In the genomic region with DNA sequence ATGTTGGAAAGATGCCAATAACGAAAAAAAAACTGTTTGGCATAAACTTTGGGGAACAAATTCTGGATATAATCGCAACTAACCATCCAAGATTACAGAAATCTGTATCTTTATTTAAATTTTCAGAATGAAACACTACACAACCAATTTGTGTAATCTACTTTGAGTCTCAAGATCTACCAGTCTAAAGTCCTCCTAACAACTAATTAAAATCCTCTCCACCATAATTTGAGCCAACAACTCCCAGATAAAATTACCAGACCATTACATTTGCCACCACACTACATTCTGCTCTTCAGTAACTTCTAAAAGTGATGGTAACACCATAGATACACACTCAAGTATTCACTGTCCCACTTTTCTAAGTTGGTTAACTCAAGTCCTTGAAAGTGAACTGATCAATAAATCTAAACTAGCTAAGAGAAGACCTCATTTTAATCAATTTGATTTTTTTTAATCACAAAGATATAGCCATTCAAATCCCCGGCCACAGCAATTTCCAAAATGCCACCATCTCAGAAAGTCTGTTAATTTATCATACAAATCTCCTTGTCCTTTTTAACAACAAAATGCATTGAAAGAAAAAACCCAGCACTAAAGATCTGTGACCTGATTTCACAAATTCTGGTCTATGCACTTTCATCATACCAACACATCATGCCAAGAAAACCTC, we compare ENCODE assay signal across 1 cellular context.
TF ChIP-seq lines count a peak whose summit lies in the region.

No MANE protein-coding gene starts in this region.

TF ChIP-seq in GM23338, 12 proteins besides CTCF, POLR2A, EP300 and RAD21 (continued from another document):
- no peak for TF ChIP-seq ZNF462 (CRISPR knock-in tag; IDR thresholded peaks at IDR 0.05)
TF ChIP-seq in GM23338: peak in this region for 0.
